ENCODE assay signal across 8 cellular contexts in the genomic region with DNA sequence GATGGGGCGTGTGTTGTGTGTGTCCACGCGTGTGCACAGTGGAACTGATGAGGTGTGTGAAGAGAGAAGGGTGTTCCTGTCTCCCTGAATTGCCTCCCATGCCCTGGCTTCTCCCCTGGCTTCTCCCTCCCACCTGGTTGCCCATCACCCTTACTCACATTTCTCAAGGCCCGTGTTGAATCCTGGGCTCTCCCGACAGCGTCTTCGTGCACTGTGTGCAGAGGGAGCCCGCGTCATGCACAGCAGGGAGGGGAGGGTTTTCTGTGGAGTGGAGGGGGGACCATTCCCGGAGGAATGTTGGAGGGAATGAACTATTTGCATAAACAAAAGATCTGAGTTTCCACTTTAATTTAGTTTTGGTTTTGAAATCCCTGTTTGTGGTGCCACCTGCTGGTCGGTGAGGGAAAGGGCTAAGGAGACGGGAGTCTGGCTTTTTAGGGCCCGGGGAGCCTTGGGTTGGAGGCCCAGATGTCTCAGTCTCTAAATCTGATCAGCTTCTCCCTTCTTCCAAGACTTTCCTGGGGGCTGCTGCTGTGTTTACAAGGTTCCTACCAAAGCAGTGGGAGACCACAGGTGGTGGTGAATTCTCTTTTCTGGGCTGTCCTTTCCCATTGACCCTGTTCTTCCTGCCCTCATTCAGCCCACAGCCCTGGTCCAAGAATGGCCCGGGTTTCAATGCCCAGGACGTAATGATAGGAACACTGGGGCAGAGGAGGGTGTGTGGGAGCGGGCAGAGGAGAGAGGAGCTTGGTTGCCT. TPM values are rescaled to one million over a fixed set of nuclear protein-coding genes. Genes with fewer than 3 reads are reported as not detected.
DNase-seq lines count a peak whose midpoint lies in the region; ATAC-seq, FAIRE-seq and TF ChIP-seq lines count a peak whose summit lies in the region.

TSS of gene C1R (minus strand) at position 217 of the 757 bp plus-strand sequence. CDS start at position 160, 57 bp downstream.

- H3K4me1 Mint-ChIP-seq in activated naive CD8-positive, alpha-beta T cell (ENCODE audit: low read depth) = peaks cover 6% of the 10 kb centered on the region

- H3K27ac ChIP-seq in ovary (peak within 1 kb of the TSS; percentile 74 to 90), thyroid gland (peak within 1 kb of the TSS; percentile 14 to 65 (median 63))

- H3K4me3 ChIP-seq in ovary = peak within 1 kb of the TSS; percentile 64
- peak within 1 kb of the TSS in 1 of 3 donors; percentile 29 for H3K4me3 ChIP-seq in thyroid gland (replicated peaks in 1 of 3)

- TF ChIP-seq EP300 in ovary (IDR thresholded peaks at IDR 0.05) = peak; percentile 37

- peak; percentile 86 for FAIRE-seq in HTR-8/SVneo (lab: Jason Lieb, UNC)

- H3K36me3 ChIP-seq in ovary = no peaks in the 10 kb centered on the region
- H3K36me3 ChIP-seq in thyroid gland = no peaks in the 10 kb centered on the region

- H3K27me3 Mint-ChIP-seq in activated naive CD8-positive, alpha-beta T cell = no peaks in the 10 kb centered on the region

- H3K4me1 ChIP-seq in ovary (ENCODE audit: insufficient read depth) = peaks cover 23% of the 10 kb centered on the region
- peaks cover 0 to 21% of the 10 kb centered on the region in 2 donors for H3K4me1 ChIP-seq in thyroid gland

- no peaks in the 10 kb centered on the region for H3K9me3 Mint-ChIP-seq in activated naive CD8-positive, alpha-beta T cell (ENCODE audit: low read depth)

- H3K4me3 Mint-ChIP-seq in activated naive CD8-positive, alpha-beta T cell = peak within 1 kb of the TSS; percentile 83

- no peak within 1 kb of the TSS for H3K27ac Mint-ChIP-seq in activated naive CD8-positive, alpha-beta T cell

- TF ChIP-seq CTCF in ovary (IDR thresholded peaks at IDR 0.05) (peak; percentile 81 to 87 (median 85)), thyroid gland (IDR thresholded peaks at IDR 0.05) (peak; percentile 76 to 90 (median 82))

- H3K9me3 ChIP-seq in ovary (no peaks in the 10 kb centered on the region), thyroid gland (no peaks in the 10 kb centered on the region)

- DNase-seq in D341Med (ENCODE audit: low spot score) (peak; percentile 83), HTR-8/SVneo (ENCODE audit: insufficient read length, low spot score) (peak; percentile 84), SK-N-DZ (ENCODE audit: low spot score) (peak; percentile 71), head of caudate nucleus (peak; percentile 35 to 87 (median 68)), ovary (peak; percentile 88 to 95 (median 92)), thyroid gland (peak; percentile 67 to 79)

- no peak for ATAC-seq in GM18498 (IDR thresholded peaks at IDR 0.05; ENCODE audit: unreplicated experiment)

- peaks cover 2% of the 10 kb centered on the region for H3K36me3 Mint-ChIP-seq in activated naive CD8-positive, alpha-beta T cell

- intact Hi-C loops in head of caudate nucleus (cut with DNase I) = loop anchor here (10.0 kb wide), 1 partner anchor 78 kb away; the partner anchor contains the start of gene LPCAT3
- intact Hi-C loops in ovary (cut with DNase I) = loop anchor here in 1 of 4 donors (2.0 kb wide), 2 partner anchors 16 to 32 kb away; partner anchors contain the start of genes C1RL and C1S
- intact Hi-C loops in thyroid gland (cut with DNase I) = loop anchor here (5.0 kb wide), 2 partner anchors 35 to 145 kb away; no protein-coding TSS in a partner anchor

- TF ChIP-seq POLR2A in ovary (IDR thresholded peaks at IDR 0.05) = peak; percentile 84
- peak in 1 of 2 donors; percentile 16 for TF ChIP-seq POLR2A in thyroid gland (IDR thresholded peaks at IDR 0.05)

- WGBS in ovary, 3 donors = 3 to 4% (median 4%) methylated on average over 16 of the region's 16 CpGs
- WGBS in thyroid gland, 2 donors = 11 to 16% methylated on average over 16 of the region's 16 CpGs

- H3K27me3 ChIP-seq in ovary (no peaks in the 10 kb centered on the region), thyroid gland (no peaks in the 10 kb centered on the region)

RNA-seq across cellular contexts. Expression of gene C1R, which starts in this region (rescaled TPM):
- polyA plus RNA-seq in SK-N-DZ (2014; cell fraction: cytosol; rRNA removed) = 1.5 and 3.6 TPM in 2 replicates
- polyA plus RNA-seq in SK-N-DZ (2014; cell fraction: nucleus; rRNA removed) = 3.6 and 4.6 TPM in 2 replicates
- 1,000 to 10,000 TPM in 3 of 7 donors, 100 to 1,000 TPM in 4; 472 to 1,524 (median 759) TPM for total RNA-seq in ovary
- polyA plus RNA-seq in ovary = 1,000 to 10,000 TPM in 1 of 2 donors, 100 to 1,000 TPM in 1; 796 to 1,393 TPM
- total RNA-seq in thyroid gland = 100 to 1,000 TPM; 132 to 545 (median 312) TPM
